Comparison of ENCODE assay signal across 14 cellular contexts in genomic region chr7:104469135-104469820, GRCh38.
DNase-seq lines count a peak whose midpoint lies in the region; FAIRE-seq and TF ChIP-seq lines count a peak whose summit lies in the region.
"Had no signal": no experiment of that assay in that cellular context is flagged by ENCODE, and none has a peak within 500 bp of the region (broad histone marks: within the 10 kb centered on the region; RNA-seq: fewer than 3 reads in every experiment).

No MANE protein-coding gene starts in this region.

- in situ Hi-C loops in transverse colon (cut with MboI; ENCODE audit: low pct_ligation_motif_present in 1 of 4, low pct_unique_long_range_greater_than_20kb in 1 of 4, low sequenced_read_pairs in 3 of 4) = no loop called here

- intact Hi-C loops in transverse colon (cut with DNase I; ENCODE audit: low total_unique reads) = no loop called here

- TF ChIP-seq EP300 in transverse colon (IDR thresholded peaks at IDR 0.05; ENCODE audit: low read depth) = no peak

- no peak overlapping the region for H3K4me3 Mint-ChIP-seq in type B pancreatic cell
- H3K4me3 Mint-ChIP-seq: CD14-positive monocyte; CD8-positive, alpha-beta T cell had no signal

- H3K4me3 ChIP-seq in transverse colon (no peak overlapping the region), SJCRH30 (no peak overlapping the region)
- H3K4me3 ChIP-seq: GM12878 had no signal

- TF ChIP-seq CTCF in transverse colon (IDR thresholded peaks at IDR 0.05) (no peak), type B pancreatic cell (conservative IDR thresholded peaks at IDR 0.05) (no peak)

- FAIRE-seq in colon (lab: Jason Lieb, UNC) = peak; percentile 28
- FAIRE-seq: GM12878, GM18507, H54 had no signal

- no peaks in the 10 kb centered on the region for H3K36me3 Mint-ChIP-seq in type B pancreatic cell
- H3K36me3 Mint-ChIP-seq: CD14-positive monocyte; CD8-positive, alpha-beta T cell had no signal

- no peak for TF ChIP-seq POLR2A in transverse colon (IDR thresholded peaks at IDR 0.05)

- peaks cover 5% of the 10 kb centered on the region for H3K9me3 Mint-ChIP-seq in type B pancreatic cell

- H3K27ac ChIP-seq in transverse colon (peak overlapping the region; percentile 29 to 58 (median 50)), SJCRH30 (no peak overlapping the region)
- H3K27ac ChIP-seq: HL-60 had no signal

- H3K27me3 ChIP-seq in transverse colon (no peaks in the 10 kb centered on the region), SJCRH30 (0 out of 2 replicates have a peak, but pooled peaks cover 4% of the 10 kb centered on the region)

- H3K36me3 ChIP-seq in transverse colon (no peaks in the 10 kb centered on the region), SJCRH30 (no peaks in the 10 kb centered on the region)

- no peaks in the 10 kb centered on the region for H3K27me3 Mint-ChIP-seq in type B pancreatic cell

- WGBS in transverse colon (ENCODE audit: low coverage in 1 of 2), 2 donors = 40 to 50% methylated on average over 1 of the region's 1 CpG

- H3K9me3 ChIP-seq in transverse colon (no peaks in the 10 kb centered on the region), SJCRH30 (replicated peaks) (no peaks in the 10 kb centered on the region)

- H3K27ac Mint-ChIP-seq in type B pancreatic cell = no peak overlapping the region
- H3K27ac Mint-ChIP-seq: CD14-positive monocyte; CD8-positive, alpha-beta T cell had no signal

- peaks cover 0 to 7% (median 2%) of the 10 kb centered on the region in 4 donors for H3K4me1 ChIP-seq in transverse colon
- no peaks in the 10 kb centered on the region for H3K4me1 ChIP-seq in SJCRH30

- peak; percentile 38 for DNase-seq in HuH-7 (ENCODE audit: low spot score)
- DNase-seq in medulla oblongata (ENCODE audit: extremely low spot score) = peak; percentile 15
- no peak for DNase-seq in transverse colon
- no peak for DNase-seq in SJCRH30
- DNase-seq in H4 (ENCODE audit: low spot score) = no peak
- no peak for DNase-seq in type B pancreatic cell (ENCODE audit: extremely low spot score, unreplicated experiment)
- DNase-seq: CD8-positive, alpha-beta T cell; COR-L47 had no signal

- no peaks in the 10 kb centered on the region for H3K4me1 Mint-ChIP-seq in type B pancreatic cell (ENCODE audit: unreplicated experiment)
- H3K4me1 Mint-ChIP-seq: CD14-positive monocyte had no signal

Comparison
In these comparisons a context has a peak if more than half of its experiments do, and no peak if none do; other contexts are left out.
1. DNase-seq: peak in HuH-7 (single experiment) and medulla oblongata (single experiment); none in transverse colon (single experiment), SJCRH30 (0 of 2), H4 (single experiment) and type B pancreatic cell (single experiment).